ENCODE assay signal across 25 cellular contexts in the genomic region with DNA sequence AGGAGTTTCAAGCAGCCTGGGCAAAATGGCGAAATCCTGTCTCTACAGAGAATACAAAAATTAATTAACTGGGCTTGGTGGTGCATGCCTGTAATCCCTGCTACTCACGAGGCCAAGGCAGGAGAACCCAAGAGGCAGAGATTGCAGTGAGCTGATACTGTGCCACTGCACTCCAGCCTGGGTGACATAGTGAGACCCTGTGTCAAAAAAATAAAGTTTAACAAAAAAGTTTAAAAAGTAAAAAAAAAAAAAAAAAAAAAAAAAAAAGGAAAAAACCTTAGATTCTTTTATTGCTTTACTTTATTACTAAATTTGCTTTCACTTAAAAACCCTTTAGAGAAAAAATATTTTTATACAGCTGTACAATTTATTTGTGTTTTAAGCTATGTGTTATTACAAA.
"Had no signal": no experiment of that assay in that cellular context is flagged by ENCODE, and none has a peak within 500 bp of the region (broad histone marks: within the 10 kb centered on the region; RNA-seq: fewer than 3 reads in every experiment).

No MANE protein-coding gene starts in this region.

- H3K9me3 ChIP-seq: ascending aorta, esophagus squamous epithelium, heart left ventricle, lower lobe of right lung, mucosa of descending colon, vagina had no signal

- H3K36me3 ChIP-seq: ascending aorta, brain microvascular endothelial cell, esophagus squamous epithelium, heart left ventricle, lower lobe of right lung, vagina had no signal

- H3K4me3 ChIP-seq: ascending aorta, dorsolateral prefrontal cortex, esophagus squamous epithelium, heart left ventricle, lower lobe of right lung, mucosa of descending colon, smooth muscle cell, vagina had no signal

- H3K27ac Mint-ChIP-seq: activated CD8-positive, alpha-beta T cell treated with anti-CD3 and anti-CD28 coated beads, Interleukin-2, amount 10 ng/mL, durations not matched to agents 7 days and 5 days; activated T-helper 1 cell treated with anti-CD3 and anti-CD28 coated beads, Interleukin-12 subunit alpha, Interleukin-12 subunit beta, Interleukin-2, Interleukin-4 antibody, amounts not matched to agents 30 ng/mL and 10 ng/mL and 1 ng/mL, durations not matched to agents 14 hours and 24 hours and 36 hours; stimulated activated naive B cell treated with anti-CD40 and anti-IgM and Interleukin-4, amounts not matched to agents 10 μg/mL and 1 μg/mL and 100 μg/mL, for 72 hours; type B pancreatic cell had no signal

- ATAC-seq: activated CD8-positive, alpha-beta T cell treated with anti-CD3 and anti-CD28 coated beads, Interleukin-2, amount 10 ng/mL, durations not matched to agents 7 days and 5 days; effector memory CD8-positive, alpha-beta T cell; lower lobe of right lung; sciatic nerve; stimulated activated naive B cell treated with anti-CD40 and anti-IgM and Interleukin-4, amounts not matched to agents 10 μg/mL and 1 μg/mL and 100 μg/mL, for 72 hours had no signal

- DNase-seq: activated CD4-positive, alpha-beta T cell treated with anti-CD3 and anti-CD28 coated beads for 1 hour; activated CD4-positive, alpha-beta T cell treated with anti-CD3 and anti-CD28 coated beads, Interleukin-2, amount 50 U/mL, for 1 hour; activated CD8-positive, alpha-beta T cell treated with anti-CD3 and anti-CD28 coated beads, Interleukin-2, amount 10 ng/mL, durations not matched to agents 7 days and 5 days; brain microvascular endothelial cell; dorsolateral prefrontal cortex; effector memory CD8-positive, alpha-beta T cell; esophagus squamous epithelium; heart left ventricle; islet precursor cell; left colon; lower lobe of right lung; mesendoderm; mucosa of descending colon; nucleus accumbens; stimulated activated CD4-positive, alpha-beta T cell treated with anti-CD3 and anti-CD28 coated beads, Interleukin-15, amount 100 ng/mL, for 24 hours; stimulated activated CD8-positive, alpha-beta memory T cell treated with anti-CD3 and anti-CD28 coated beads, Interleukin-4, amount 100 ng/mL, for 48 hours; stimulated activated naive B cell treated with anti-CD40 and anti-IgM and Interleukin-4, amounts not matched to agents 10 μg/mL and 1 μg/mL and 100 μg/mL, for 72 hours had no signal

- H3K27me3 ChIP-seq: ascending aorta, brain microvascular endothelial cell, dorsolateral prefrontal cortex, esophagus squamous epithelium, heart left ventricle, vagina had no signal

- H3K4me3 Mint-ChIP-seq: activated CD8-positive, alpha-beta T cell treated with anti-CD3 and anti-CD28 coated beads, Interleukin-2, amount 10 ng/mL, durations not matched to agents 7 days and 5 days; activated T-helper 1 cell treated with anti-CD3 and anti-CD28 coated beads, Interleukin-12 subunit alpha, Interleukin-12 subunit beta, Interleukin-2, Interleukin-4 antibody, amounts not matched to agents 30 ng/mL and 10 ng/mL and 1 ng/mL, durations not matched to agents 14 hours and 24 hours and 36 hours; central memory CD8-positive, alpha-beta T cell; effector memory CD8-positive, alpha-beta T cell; stimulated activated naive B cell treated with anti-CD40 and anti-IgM and Interleukin-4, amounts not matched to agents 10 μg/mL and 1 μg/mL and 100 μg/mL, for 72 hours; type B pancreatic cell had no signal

- H3K27me3 Mint-ChIP-seq: central memory CD8-positive, alpha-beta T cell; effector memory CD8-positive, alpha-beta T cell; stimulated activated naive B cell treated with anti-CD40 and anti-IgM and Interleukin-4, amounts not matched to agents 10 μg/mL and 1 μg/mL and 100 μg/mL, for 72 hours; type B pancreatic cell had no signal

- H3K9me3 Mint-ChIP-seq: activated naive CD4-positive, alpha-beta T cell treated with anti-CD3 and anti-CD28 coated beads, Interleukin-2, amount 50 U/mL, for 72 hours; activated T-helper 1 cell treated with anti-CD3 and anti-CD28 coated beads, Interleukin-12 subunit alpha, Interleukin-12 subunit beta, Interleukin-2, Interleukin-4 antibody, amounts not matched to agents 30 ng/mL and 10 ng/mL and 1 ng/mL, durations not matched to agents 14 hours and 24 hours and 36 hours; central memory CD8-positive, alpha-beta T cell; effector memory CD8-positive, alpha-beta T cell; stimulated activated naive B cell treated with anti-CD40 and anti-IgM and Interleukin-4, amounts not matched to agents 10 μg/mL and 1 μg/mL and 100 μg/mL, for 72 hours; type B pancreatic cell had no signal

- H3K27ac ChIP-seq: ascending aorta, brain microvascular endothelial cell, dorsolateral prefrontal cortex, esophagus squamous epithelium, heart left ventricle, lower lobe of right lung, vagina had no signal
